In genomic region chr19:52191374-52191773, GRCh38 we compare ENCODE assay signal across 1 cellular context.
TF ChIP-seq lines count a peak whose summit lies in the region.

No MANE protein-coding gene starts in this region.

TF ChIP-seq in HepG2, 621 proteins besides CTCF, POLR2A, EP300 and RAD21:
- TF ChIP-seq HCFC1 (IDR thresholded peaks at IDR 0.05; ENCODE audit: low read depth, low read length) (no peak), GMEB1 (CRISPR knock-in tag; IDR thresholded peaks at IDR 0.05; ENCODE audit: borderline replicate concordance) (no peak), ZNF296 (CRISPR knock-in tag; conservative IDR thresholded peaks at IDR 0.05) (no peak), PCBP1 (IDR thresholded peaks at IDR 0.05; ENCODE audit: borderline replicate concordance, low read depth, low read length) (no peak), NFIC (IDR thresholded peaks at IDR 0.05; ENCODE audit: low read length) (no peak), ZNF24 (IDR thresholded peaks at IDR 0.05) (no peak), ARNT2 (CRISPR knock-in tag; IDR thresholded peaks at IDR 0.05; ENCODE audit: low read depth) (no peak), ZNF7 (CRISPR knock-in tag; IDR thresholded peaks at IDR 0.05) (no peak), HOXA3 (CRISPR knock-in tag; IDR thresholded peaks at IDR 0.05) (no peak), TRIM24 (CRISPR knock-in tag; IDR thresholded peaks at IDR 0.05) (no peak), ZBTB33 (CRISPR knock-in tag; IDR thresholded peaks at IDR 0.05) (no peak)
